In the genomic region with DNA sequence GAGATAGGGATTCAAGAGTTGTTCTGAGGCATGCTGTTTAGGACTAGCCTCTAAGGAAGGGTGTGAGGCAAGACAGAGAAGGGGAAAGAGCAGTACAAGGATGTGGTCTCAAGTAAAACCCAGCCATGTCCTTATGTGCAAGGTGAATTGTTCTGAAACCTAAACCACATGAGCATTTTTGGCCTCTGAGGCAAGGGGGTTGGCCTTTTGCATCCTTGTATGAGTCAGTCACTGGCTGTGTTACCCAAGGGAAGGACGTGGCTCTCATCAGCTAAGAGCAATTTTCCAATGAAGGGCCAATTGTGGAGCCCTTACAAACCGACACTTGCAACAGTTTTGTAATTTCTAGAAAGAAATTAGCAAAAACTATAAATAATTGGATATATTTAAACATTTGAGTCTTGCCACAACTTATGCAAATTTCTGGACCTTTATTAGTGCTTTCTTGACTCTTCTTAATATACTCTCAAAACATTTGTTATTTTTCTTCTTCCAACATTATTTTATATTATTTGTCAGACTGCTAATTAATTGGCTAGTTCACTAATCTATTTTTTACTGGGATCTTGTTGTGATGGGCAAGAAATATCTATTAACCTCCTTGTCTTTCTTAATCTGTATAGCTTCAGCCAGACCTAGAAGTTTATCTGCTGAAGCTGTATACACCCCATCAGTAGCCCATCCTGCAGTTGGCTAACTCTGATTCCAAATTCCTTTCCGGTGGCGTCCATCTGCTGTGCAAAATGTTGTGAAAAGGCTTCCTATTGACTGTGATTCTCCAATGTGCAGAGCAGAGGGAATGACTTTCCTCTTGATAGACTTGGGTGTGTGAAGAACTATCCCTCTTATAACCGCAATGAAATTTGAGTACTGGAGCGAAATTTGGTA, we compare ENCODE assay signal across 8 cellular contexts.
A peak's percentile ranks its signal among the peaks of the same experiment; 100 is the strongest.
DNase-seq lines count a peak whose midpoint lies in the region; ATAC-seq and TF ChIP-seq lines count a peak whose summit lies in the region.
"Had no signal": no experiment of that assay in that cellular context is flagged by ENCODE, and none has a peak within 500 bp of the region (broad histone marks: within the 10 kb centered on the region; RNA-seq: fewer than 3 reads in every experiment).

No MANE protein-coding gene starts in this region.

- 67 to 76% methylated on average over 6 of the region's 6 CpGs for WGBS in lung, 2 donors

- H3K9me3 ChIP-seq in PC-9 (ENCODE audit: insufficient read depth, low read depth) (no peaks in the 10 kb centered on the region), lung (ENCODE audit: control insufficient read depth in 2 of 2, insufficient read depth in 1 of 2, low read length in 1 of 2) (no peaks in the 10 kb centered on the region), A673 (ENCODE audit: low read depth, low read length, poor library complexity, severe bottlenecking) (peaks cover 3% of the 10 kb centered on the region)
- H3K9me3 ChIP-seq: thoracic aorta had no signal

- H3K27ac ChIP-seq in PC-9 (no peak overlapping the region), lung (ENCODE audit: low read depth in 1 of 2, low read length in 1 of 2) (no peak overlapping the region), A673 (ENCODE audit: low read depth, low read length, poor library complexity, severe bottlenecking) (no peak overlapping the region)
- H3K27ac ChIP-seq: thoracic aorta had no signal

- H3K4me2 ChIP-seq in PC-9: no peak overlapping the region

- H3F3A ChIP-seq in PC-9 (ENCODE audit: insufficient read depth, low read depth): no peaks in the 10 kb centered on the region

- TF ChIP-seq CTCF in PC-9 (conservative IDR thresholded peaks at IDR 0.05) (no peak), lung (IDR thresholded peaks at IDR 0.05; ENCODE audit: control extremely low read depth, extremely low read depth) (no peak), A673 (conservative IDR thresholded peaks at IDR 0.05; ENCODE audit: low read depth, low read length) (no peak)

- no peaks in the 10 kb centered on the region for H3K27me3 ChIP-seq in PC-9 (ENCODE audit: insufficient read depth, low read depth)
- H3K27me3 ChIP-seq in lung (ENCODE audit: control insufficient read depth, insufficient read depth): no peaks in the 10 kb centered on the region
- no peaks in the 10 kb centered on the region for H3K27me3 ChIP-seq in A673 (replicated peaks; ENCODE audit: insufficient read depth, low read depth, low read length, poor library complexity)

- H3K36me3 ChIP-seq in PC-9 (ENCODE audit: low read depth) (no peaks in the 10 kb centered on the region), lung (ENCODE audit: control insufficient read depth in 2 of 2, insufficient read depth in 2 of 2, low read length in 2 of 2) (no peaks in the 10 kb centered on the region), A673 (ENCODE audit: insufficient read depth, low read length, poor library complexity, severe bottlenecking) (no peaks in the 10 kb centered on the region)
- H3K36me3 ChIP-seq: thoracic aorta had no signal

- H3K4me3 ChIP-seq in PC-9: no peak overlapping the region
- no peak overlapping the region for H3K4me3 ChIP-seq in lung
- no peak overlapping the region for H3K4me3 ChIP-seq in A673 (ENCODE audit: low read depth, low read length, poor library complexity, severe bottlenecking)
- H3K4me3 ChIP-seq: thoracic aorta had no signal

- no peaks in the 10 kb centered on the region for H4K20me1 ChIP-seq in PC-9 (ENCODE audit: insufficient read depth)

- H3K4me1 ChIP-seq in PC-9 (replicated peaks; ENCODE audit: insufficient read depth): no peaks in the 10 kb centered on the region; the same call in 1 of the 2 replicates
- H3K4me1 ChIP-seq in lung (ENCODE audit: control insufficient read depth in 2 of 2, insufficient read depth in 2 of 2, low read length in 2 of 2): no peaks in the 10 kb centered on the region
- H3K4me1 ChIP-seq in A673 (ENCODE audit: insufficient read depth, low read length, poor library complexity, severe bottlenecking): peaks cover 3% of the 10 kb centered on the region

- intact Hi-C loops in PC-9 (cut with micrococcal nuclease; ENCODE audit: unreplicated experiment): no loop called here
- intact Hi-C loops in A673 (cut with micrococcal nuclease; ENCODE audit: unreplicated experiment): no loop called here

- BruUV-seq in PC-9 (replicated peaks; lab: Mats Ljungman, UMichigan) (no TSS peak), A673 (replicated peaks; lab: Mats Ljungman, UMichigan) (no TSS peak)

- H3K9me2 ChIP-seq in PC-9 (ENCODE audit: insufficient read depth): peaks cover 5% of the 10 kb centered on the region; the same call in 1 of the 2 replicates

- ATAC-seq in HG02870 (IDR thresholded peaks at IDR 0.05; ENCODE audit: unreplicated experiment): peak; percentile 99
- ATAC-seq in lung (ENCODE audit: insufficient read depth, low FRiP score): no peak

- CTCF ChIA-PET in PC-9 (lab: Charles Lee) (no interaction called here), A673 (lab: Charles Lee) (interaction anchor here (0.6 kb wide), 1 partner anchor 150 kb away, joined by 16 read pairs; no protein-coding TSS in a partner anchor)

- POLR2A ChIA-PET in PC-9 (lab: Charles Lee; ENCODE audit: unreplicated experiment) (no interaction called here), A673 (lab: Charles Lee; ENCODE audit: low non-redundant PET) (no interaction called here)

- no peaks in the 10 kb centered on the region for H3K79me2 ChIP-seq in PC-9 (ENCODE audit: low read depth)

- no peak overlapping the region for H2AFZ ChIP-seq in PC-9

- peak; percentile 30 for DNase-seq in GM19238 (ENCODE audit: insufficient read length, low spot score)
- DNase-seq in PC-9: peak; percentile 11 to 49
- peak; percentile 29 for DNase-seq in lung (ENCODE audit: low spot score)
- DNase-seq in stimulated activated CD4-positive, alpha-beta T cell treated with anti-CD3 and anti-CD28 coated beads, Interleukin-12 subunit alpha, Interleukin-12 subunit beta, amount 100 ng/mL, for 4 hours: no peak
- no peak for DNase-seq in NCI-H748 treated with DMSO at 0.1 percent for 48 hours (lab: John Stamatoyannopoulos, UW)
- no peak for DNase-seq in A673 (ENCODE audit: low spot score)

Comparison
In these comparisons a context has a peak if more than half of its experiments do, and no peak if none do; other contexts are left out.
1. DNase-seq: peak in GM19238 (single experiment), PC-9 (2 of 2) and lung (single experiment); none in stimulated activated CD4-positive, alpha-beta T cell treated with anti-CD3 and anti-CD28 coated beads, Interleukin-12 subunit alpha, Interleukin-12 subunit beta, amount 100 ng/mL, for 4 hours (single experiment), NCI-H748 treated with DMSO at 0.1 percent for 48 hours (single experiment) and A673 (single experiment).